8 cellular contexts compared by ENCODE assay signal in genomic region chr1:17039522-17039921, GRCh38. TPM values are rescaled to one million over a fixed set of nuclear protein-coding genes. Genes with fewer than 3 reads are reported as not detected.
"Had no signal": no experiment of that assay in that cellular context is flagged by ENCODE, and none has a peak within 500 bp of the region (broad histone marks: within the 10 kb centered on the region; RNA-seq: fewer than 3 reads in every experiment).

No MANE protein-coding gene starts in this region.

- ATAC-seq: GM23338, HCT116 had no signal

- H2AFZ ChIP-seq: GM23338 had no signal

- H3K9me3 ChIP-seq: HAP-1 had no signal

- H3K27ac ChIP-seq: HL-60 had no signal

- H3K4me2 ChIP-seq: GM23338 had no signal

- H3K4me3 ChIP-seq: GM23338, HAP-1 had no signal

- DNase-seq: H7, HFFc6, KG1 had no signal

RNA-seq across cellular contexts. Expression of gene MFAP2, which starts 59.1 kb away (rescaled TPM):
- total RNA-seq: HT1080 had no signal
